1 cellular context compared by ENCODE assay signal in the genomic region with DNA sequence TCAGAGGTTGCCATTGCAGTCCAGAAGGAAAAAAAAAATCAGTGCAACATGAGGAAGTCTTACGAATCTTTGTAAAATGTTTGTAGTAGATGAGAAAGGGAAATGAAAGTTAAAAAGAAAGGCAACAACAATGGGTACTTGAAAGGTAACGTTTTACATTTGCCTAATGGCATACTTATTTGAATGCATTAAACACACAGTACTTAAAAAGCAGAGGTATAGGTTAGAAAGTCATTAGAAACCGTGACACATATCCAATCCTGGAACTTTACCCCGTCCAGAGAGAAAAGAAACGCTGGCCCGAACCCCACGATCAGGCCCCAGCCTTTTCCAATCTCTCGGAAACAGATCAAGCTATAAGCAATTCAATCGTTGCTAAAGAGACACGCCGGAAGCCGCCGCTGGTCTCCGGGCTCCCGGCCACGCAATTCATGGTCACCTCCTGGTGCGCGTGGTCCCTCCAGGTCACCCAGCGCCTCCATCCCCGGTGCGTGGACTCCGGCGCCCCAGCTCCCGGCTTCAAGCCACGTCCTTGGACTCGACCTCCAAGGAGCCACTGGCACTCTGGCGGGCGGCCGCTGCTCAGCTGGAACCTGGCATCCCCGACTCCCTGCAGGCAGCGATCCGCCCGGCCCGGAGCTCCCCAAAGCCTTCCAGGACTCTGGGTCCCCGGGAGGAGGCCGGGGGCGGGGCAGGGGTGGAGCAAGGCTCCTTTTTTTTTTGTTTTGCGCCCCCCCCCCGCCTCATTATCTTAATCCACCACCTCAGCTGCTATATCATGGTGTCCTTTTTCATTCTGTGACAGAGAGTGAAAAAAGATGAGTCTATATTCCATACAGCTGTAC.
TF ChIP-seq lines count a peak whose summit lies in the region.

SLC18B1 (minus strand) TSS at position 663 of the 845 bp plus-strand sequence; CDS start at position 482, 181 bp downstream.

TF ChIP-seq in HepG2, 621 proteins besides CTCF, POLR2A, EP300 and RAD21 (continued from another document and continues in another):
- TF ChIP-seq ZBTB14 (CRISPR knock-in tag; IDR thresholded peaks at IDR 0.05) (no peak), RXRB (CRISPR knock-in tag; IDR thresholded peaks at IDR 0.05; ENCODE audit: borderline replicate concordance) (peak; percentile 44; the same call in 1 of the 2 replicates), ETS1 (CRISPR knock-in tag; IDR thresholded peaks at IDR 0.05) (no peak), ZNF101 (CRISPR knock-in tag; IDR thresholded peaks at IDR 0.05; ENCODE audit: borderline replicate concordance, low read depth) (no peak), FOXA1 (IDR thresholded peaks at IDR 0.05) (no peak), FOXA1 (CRISPR knock-in tag; IDR thresholded peaks at IDR 0.05) (no peak), KLF9 (CRISPR knock-in tag; IDR thresholded peaks at IDR 0.05; ENCODE audit: low read depth) (no peak), PREB (CRISPR knock-in tag; IDR thresholded peaks at IDR 0.05) (no peak), ZNF484 (CRISPR knock-in tag; IDR thresholded peaks at IDR 0.05; ENCODE audit: borderline replicate concordance, low read depth) (no peak), HHEX (CRISPR knock-in tag; IDR thresholded peaks at IDR 0.05) (0 out of 2 replicates have a peak, but pooled peaks have one; percentile 15), ZNF619 (CRISPR knock-in tag; IDR thresholded peaks at IDR 0.05) (no peak), ZNF841 (CRISPR knock-in tag; IDR thresholded peaks at IDR 0.05; ENCODE audit: borderline replicate concordance) (no peak), HMG20B (CRISPR knock-in tag; conservative IDR thresholded peaks at IDR 0.05) (no peak), ZNF598 (CRISPR knock-in tag; IDR thresholded peaks at IDR 0.05; ENCODE audit: borderline replicate concordance) (no peak), ZSCAN20 (CRISPR knock-in tag; IDR thresholded peaks at IDR 0.05; ENCODE audit: borderline replicate concordance) (no peak), NCOA1 (CRISPR knock-in tag; IDR thresholded peaks at IDR 0.05) (peak; percentile 53; the same call in 1 of the 2 replicates), HDAC2 (CRISPR knock-in tag; IDR thresholded peaks at IDR 0.05) (0 out of 2 replicates have a peak, but pooled peaks have one; percentile 35), ZNF430 (CRISPR knock-in tag; IDR thresholded peaks at IDR 0.05) (no peak), ZNF256 (CRISPR knock-in tag; conservative IDR thresholded peaks at IDR 0.05) (no peak), ZFP1 (CRISPR knock-in tag; IDR thresholded peaks at IDR 0.05) (no peak), ZFP36 (IDR thresholded peaks at IDR 0.05; ENCODE audit: borderline replicate concordance, low read depth, low read length, partially characterized antibody) (no peak), ZNF557 (CRISPR knock-in tag; IDR thresholded peaks at IDR 0.05) (no peak), ZNF652 (CRISPR knock-in tag; IDR thresholded peaks at IDR 0.05; ENCODE audit: borderline replicate concordance, low read depth) (no peak), MAFF (IDR thresholded peaks at IDR 0.05; ENCODE audit: low read depth, low read length) (no peak), ZBTB20 (CRISPR knock-in tag; IDR thresholded peaks at IDR 0.05; ENCODE audit: borderline replicate concordance, low read depth) (0 out of 2 replicates have a peak, but pooled peaks have one; percentile 38), ZNF83 (CRISPR knock-in tag; IDR thresholded peaks at IDR 0.05; ENCODE audit: borderline replicate concordance) (0 out of 2 replicates have a peak, but pooled peaks have one; percentile 46), SUZ12 (IDR thresholded peaks at IDR 0.05; ENCODE audit: low read depth, low read length) (no peak), KDM5A (IDR thresholded peaks at IDR 0.05; ENCODE audit: borderline replicate concordance, low read length) (no peak), DMAP1 (CRISPR knock-in tag; IDR thresholded peaks at IDR 0.05) (peak; percentile 74), RBM39 (IDR thresholded peaks at IDR 0.05; ENCODE audit: low read depth, low read length, poor library complexity, severe bottlenecking) (peak; percentile 77), ZKSCAN1 (IDR thresholded peaks at IDR 0.05; ENCODE audit: low read length) (no peak), ZNF800 (CRISPR knock-in tag; IDR thresholded peaks at IDR 0.05) (peak; percentile 71), RBFOX2 (IDR thresholded peaks at IDR 0.05; ENCODE audit: low read depth, low read length) (peak; percentile 80), ISL2 (CRISPR knock-in tag; IDR thresholded peaks at IDR 0.05) (peak; percentile 34; the same call in 1 of the 2 replicates), PHF20 (CRISPR knock-in tag; IDR thresholded peaks at IDR 0.05) (no peak), PRMT3 (CRISPR knock-in tag; IDR thresholded peaks at IDR 0.05; ENCODE audit: borderline replicate concordance, low read depth) (no peak), ZFP36L1 (CRISPR knock-in tag; IDR thresholded peaks at IDR 0.05) (no peak)
- TF ChIP-seq, protein P1, sequence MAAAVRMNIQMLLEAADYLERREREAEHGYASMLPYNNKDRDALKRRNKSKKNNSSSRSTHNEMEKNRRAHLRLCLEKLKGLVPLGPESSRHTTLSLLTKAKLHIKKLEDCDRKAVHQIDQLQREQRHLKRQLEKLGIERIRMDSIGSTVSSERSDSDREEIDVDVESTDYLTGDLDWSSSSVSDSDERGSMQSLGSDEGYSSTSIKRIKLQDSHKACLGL (CRISPR knock-in tag; IDR thresholded peaks at IDR 0.05), result peak; percentile 72; the same call in 1 of the 2 replicates
- TF ChIP-seq, protein P2, sequence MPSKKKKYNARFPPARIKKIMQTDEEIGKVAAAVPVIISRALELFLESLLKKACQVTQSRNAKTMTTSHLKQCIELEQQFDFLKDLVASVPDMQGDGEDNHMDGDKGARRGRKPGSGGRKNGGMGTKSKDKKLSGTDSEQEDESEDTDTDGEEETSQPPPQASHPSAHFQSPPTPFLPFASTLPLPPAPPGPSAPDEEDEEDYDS (CRISPR knock-in tag; IDR thresholded peaks at IDR 0.05), result 0 out of 2 replicates have a peak, but pooled peaks have one; percentile 18
- TF ChIP-seq, protein P3, sequence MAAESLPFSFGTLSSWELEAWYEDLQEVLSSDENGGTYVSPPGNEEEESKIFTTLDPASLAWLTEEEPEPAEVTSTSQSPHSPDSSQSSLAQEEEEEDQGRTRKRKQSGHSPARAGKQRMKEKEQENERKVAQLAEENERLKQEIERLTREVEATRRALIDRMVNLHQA (CRISPR knock-in tag; IDR thresholded peaks at IDR 0.05), result no peak
- TF ChIP-seq, protein P4, sequence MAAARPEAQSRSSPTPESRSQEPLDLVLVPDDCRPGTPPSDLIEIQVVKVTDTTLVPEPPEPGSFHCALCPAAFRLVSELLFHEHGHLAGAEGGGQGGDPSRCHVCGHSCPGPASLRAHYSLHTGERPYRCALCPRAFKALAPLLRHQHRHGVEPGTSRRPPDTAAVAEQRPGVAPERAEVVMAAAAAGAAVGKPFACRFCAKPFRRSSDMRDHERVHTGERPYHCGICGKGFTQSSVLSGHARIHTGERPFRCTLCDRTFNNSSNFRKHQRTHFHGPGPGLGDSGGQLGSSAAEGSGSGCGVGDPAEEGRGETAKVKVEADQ (CRISPR knock-in tag; IDR thresholded peaks at IDR 0.05; ENCODE audit: borderline replicate concordance), result no peak
- TF ChIP-seq, protein P5, sequence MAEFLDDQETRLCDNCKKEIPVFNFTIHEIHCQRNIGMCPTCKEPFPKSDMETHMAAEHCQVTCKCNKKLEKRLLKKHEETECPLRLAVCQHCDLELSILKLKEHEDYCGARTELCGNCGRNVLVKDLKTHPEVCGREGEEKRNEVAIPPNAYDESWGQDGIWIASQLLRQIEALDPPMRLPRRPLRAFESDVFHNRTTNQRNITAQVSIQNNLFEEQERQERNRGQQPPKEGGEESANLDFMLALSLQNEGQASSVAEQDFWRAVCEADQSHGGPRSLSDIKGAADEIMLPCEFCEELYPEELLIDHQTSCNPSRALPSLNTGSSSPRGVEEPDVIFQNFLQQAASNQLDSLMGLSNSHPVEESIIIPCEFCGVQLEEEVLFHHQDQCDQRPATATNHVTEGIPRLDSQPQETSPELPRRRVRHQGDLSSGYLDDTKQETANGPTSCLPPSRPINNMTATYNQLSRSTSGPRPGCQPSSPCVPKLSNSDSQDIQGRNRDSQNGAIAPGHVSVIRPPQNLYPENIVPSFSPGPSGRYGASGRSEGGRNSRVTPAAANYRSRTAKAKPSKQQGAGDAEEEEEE (CRISPR knock-in tag; IDR thresholded peaks at IDR 0.05; ENCODE audit: borderline replicate concordance), result no peak
